26 cellular contexts compared by ENCODE assay signal in the genomic region with DNA sequence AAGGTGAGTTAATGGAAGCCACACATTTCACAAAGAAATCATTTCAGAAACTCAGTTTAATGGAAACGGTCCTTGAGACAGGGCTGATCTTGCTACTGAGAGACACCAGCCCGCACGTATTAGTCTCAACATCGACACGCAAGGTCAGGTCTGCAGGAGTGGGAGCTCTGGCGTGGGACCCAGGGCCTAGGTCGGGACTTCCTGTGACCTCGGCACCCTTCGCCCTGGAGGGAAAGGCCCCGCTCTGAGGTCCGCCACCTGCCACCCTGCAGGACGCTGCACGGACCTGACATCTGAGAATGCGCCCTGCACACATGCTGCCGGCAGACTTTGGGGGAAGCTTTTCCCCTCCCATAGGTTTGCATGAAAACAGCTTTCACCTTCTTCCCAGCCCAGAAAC.
"Had no signal": no experiment of that assay in that cellular context is flagged by ENCODE, and none has a peak within 500 bp of the region (broad histone marks: within the 10 kb centered on the region; RNA-seq: fewer than 3 reads in every experiment).

No MANE protein-coding gene starts in this region.

- DNase-seq: naive thymus-derived CD4-positive, alpha-beta T cell; natural killer cell; occipital lobe; ovary; posterior cingulate gyrus; psoas muscle; right cardiac atrium; right lobe of liver; sigmoid colon; small intestine; stimulated activated CD4-positive, alpha-beta T cell treated with anti-CD3 and anti-CD28 coated beads, Interleukin-15, amount 100 ng/mL, for 24 hours; stimulated activated CD4-positive, alpha-beta T cell treated with anti-CD3 and anti-CD28 coated beads, Interleukin-2, amount 100 ng/mL, for 24 hours; stimulated activated CD4-positive, alpha-beta T cell treated with anti-CD3 and anti-CD28 coated beads, Interleukin-2, amount 100 ng/mL, for 48 hours; stimulated activated CD4-positive, alpha-beta T cell treated with anti-CD3 and anti-CD28 coated beads, Interleukin-4, amount 100 ng/mL, for 24 hours; stimulated activated naive B cell treated with anti-CD40 and anti-IgM and Interleukin-4, amounts not matched to agents 10 μg/mL and 1 μg/mL and 100 μg/mL, for 72 hours; stimulated activated naive CD4-positive, alpha-beta T cell treated with Interleukin-2 at 50 U/mL for 16 hours; stomach; thyroid gland; trophoblast cell had no signal

- H3K27ac ChIP-seq: neural progenitor cell, ovary, parathyroid adenoma, psoas muscle, right lobe of liver, sigmoid colon, stomach, suprapubic skin, thoracic aorta, thyroid gland, upper lobe of left lung, vagina had no signal

- H3K27me3 ChIP-seq: neural progenitor cell, ovary, right lobe of liver, sigmoid colon, stomach, suprapubic skin, thyroid gland, tibial nerve, upper lobe of left lung, vagina had no signal
